Comparison of ENCODE assay signal across 1 cellular context in genomic region chrX:150196300-150196699, GRCh38.
TF ChIP-seq lines count a peak whose summit lies in the region.

No MANE protein-coding gene starts in this region.

TF ChIP-seq in GM23338, 12 proteins besides CTCF, POLR2A, EP300 and RAD21 (continued from another document):
- TF ChIP-seq ZNF462 (CRISPR knock-in tag; IDR thresholded peaks at IDR 0.05): no peak
- TF ChIP-seq NANOG (IDR thresholded peaks at IDR 0.05; ENCODE audit: borderline replicate concordance): no peak
